31 cellular contexts compared by ENCODE assay signal in the genomic region with DNA sequence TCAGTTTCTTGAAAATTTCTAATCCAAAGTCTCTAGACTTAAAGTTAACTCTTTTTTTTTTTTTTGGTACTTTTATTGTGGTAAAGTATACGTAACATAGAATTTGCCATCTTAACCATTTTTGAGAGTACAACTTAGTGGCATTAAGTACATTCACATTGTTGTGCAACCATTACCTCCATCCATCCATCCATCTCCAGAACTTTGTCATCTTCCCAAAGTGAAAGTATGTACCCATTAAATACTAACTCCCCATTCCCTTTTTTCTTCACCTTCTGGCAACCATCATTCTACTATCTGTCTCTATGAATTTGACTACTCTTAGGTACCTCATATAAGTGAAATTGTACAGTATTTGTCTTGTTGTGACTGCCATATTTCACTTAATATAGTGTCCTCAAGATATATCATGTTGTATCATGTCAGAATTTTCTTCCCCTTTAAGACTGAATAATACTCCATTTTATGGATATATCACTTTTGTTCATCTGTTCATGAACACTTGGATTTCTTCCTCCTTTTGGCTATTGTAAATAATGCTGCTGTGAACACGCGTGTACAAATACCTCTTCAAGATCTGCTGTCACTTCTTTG.
"Had no signal": no experiment of that assay in that cellular context is flagged by ENCODE, and none has a peak within 500 bp of the region (broad histone marks: within the 10 kb centered on the region; RNA-seq: fewer than 3 reads in every experiment).

No MANE protein-coding gene starts in this region.

- H3K4me3 Mint-ChIP-seq: activated T-cell treated with anti-CD3 and anti-CD28 coated beads, Interleukin-2, amount 50 U/mL, for 72 hours; effector memory CD8-positive, alpha-beta T cell; neural crest cell; stimulated activated memory B cell treated with anti-CD40 and anti-IgM and Interleukin-4, amounts not matched to agents 10 μg/mL and 1 μg/mL and 100 μg/mL, for 72 hours; T-cell had no signal

- ATAC-seq: activated naive CD4-positive, alpha-beta T cell treated with anti-CD3 and anti-CD28 coated beads, Interleukin-2, amount 50 U/mL, for 72 hours; activated T-cell treated with anti-CD3 and anti-CD28 coated beads, Interleukin-2, amount 50 U/mL, for 72 hours; effector memory CD8-positive, alpha-beta T cell; gastrocnemius medialis; left colon; psoas muscle; stimulated activated memory B cell treated with anti-CD40 and anti-IgM and Interleukin-4, amounts not matched to agents 10 μg/mL and 1 μg/mL and 100 μg/mL, for 72 hours; T-cell had no signal

- FAIRE-seq: kidney, TTC549 had no signal

- H3K27ac ChIP-seq: ascending aorta, brain microvascular endothelial cell, gastrocnemius medialis, hepatocyte, parathyroid adenoma, psoas muscle, suprapubic skin, tibial artery, VCaP had no signal

- H3K27me3 Mint-ChIP-seq: effector memory CD8-positive, alpha-beta T cell; naive B cell; stimulated activated memory B cell treated with anti-CD40 and anti-IgM and Interleukin-4, amounts not matched to agents 10 μg/mL and 1 μg/mL and 100 μg/mL, for 72 hours; T-cell had no signal

- H3K27me3 ChIP-seq: ascending aorta, brain microvascular endothelial cell, gastrocnemius medialis, hepatocyte, suprapubic skin, tibial artery had no signal

- DNase-seq: activated CD4-positive, alpha-beta T cell treated with anti-CD3 and anti-CD28 coated beads for 4 hours; activated CD4-positive, alpha-beta T cell treated with anti-CD3 and anti-CD28 coated beads, Interleukin-2, amount 50 U/mL, for 4 hours; activated T-cell treated with anti-CD3 and anti-CD28 coated beads for 4 hours; activated T-cell treated with anti-CD3 and anti-CD28 coated beads, Interleukin-2, amount 50 U/mL, for 72 hours; brain microvascular endothelial cell; cortex of kidney; effector memory CD8-positive, alpha-beta T cell; erythroblast; gastrocnemius medialis; kidney; left colon; mammary epithelial cell; naive B cell; nucleus accumbens; psoas muscle; stimulated activated CD4-positive, alpha-beta T cell treated with anti-CD3 and anti-CD28 coated beads, Interleukin-1b, Interleukin-23, amount 100 ng/mL, for 48 hours; stimulated activated CD4-positive, alpha-beta T cell treated with anti-CD3 and anti-CD28 coated beads, Interleukin-4, amount 100 ng/mL, for 4 hours; stimulated activated CD8-positive, alpha-beta memory T cell treated with anti-CD3 and anti-CD28 coated beads, Interleukin-4, amount 100 ng/mL, for 48 hours; T-cell; T-helper 9 cell; tibial artery had no signal

- H3K36me3 Mint-ChIP-seq: naive B cell had no signal

- H3K9me3 ChIP-seq: ascending aorta, gastrocnemius medialis, psoas muscle, suprapubic skin, tibial artery had no signal

- H3K36me3 ChIP-seq: ascending aorta, brain microvascular endothelial cell, gastrocnemius medialis, suprapubic skin, tibial artery had no signal

- H3K4me2 ChIP-seq: hepatocyte, smooth muscle cell had no signal

- H3K9ac ChIP-seq: parathyroid adenoma had no signal

- H2AFZ ChIP-seq: hepatocyte, parathyroid adenoma had no signal

- H3K4me3 ChIP-seq: ascending aorta, gastrocnemius medialis, hepatocyte, psoas muscle, smooth muscle cell, suprapubic skin, tibial artery had no signal

- H3K9me3 Mint-ChIP-seq: activated T-cell treated with anti-CD3 and anti-CD28 coated beads, Interleukin-2, amount 50 U/mL, for 72 hours; effector memory CD8-positive, alpha-beta T cell; naive B cell; stimulated activated memory B cell treated with anti-CD40 and anti-IgM and Interleukin-4, amounts not matched to agents 10 μg/mL and 1 μg/mL and 100 μg/mL, for 72 hours had no signal

- H3K27ac Mint-ChIP-seq: activated naive CD4-positive, alpha-beta T cell treated with anti-CD3 and anti-CD28 coated beads, Interleukin-2, amount 50 U/mL, for 72 hours; activated T-cell treated with anti-CD3 and anti-CD28 coated beads, Interleukin-2, amount 50 U/mL, for 72 hours; effector memory CD8-positive, alpha-beta T cell; stimulated activated memory B cell treated with anti-CD40 and anti-IgM and Interleukin-4, amounts not matched to agents 10 μg/mL and 1 μg/mL and 100 μg/mL, for 72 hours; T-cell had no signal
